8 cellular contexts compared by ENCODE assay signal in genomic region chr2:14634885-14635871, GRCh38. TPM values are rescaled to one million over a fixed set of nuclear protein-coding genes. Genes with fewer than 3 reads are reported as not detected.
DNase-seq lines count a peak whose midpoint lies in the region; ATAC-seq and TF ChIP-seq lines count a peak whose summit lies in the region.

No MANE protein-coding gene starts in this region.

- no peaks in the 10 kb centered on the region for H3K27me3 ChIP-seq in RWPE2 (ENCODE audit: insufficient read depth, poor library complexity, severe bottlenecking)
- H3K27me3 ChIP-seq in fibroblast of lung (ENCODE audit: control insufficient read depth, insufficient read depth, low read length), result peaks cover 20% of the 10 kb centered on the region
- H3K27me3 ChIP-seq in muscle layer of colon (ENCODE audit: control insufficient read depth in 1 of 2, insufficient read depth in 2 of 2, low read length in 2 of 2), result peaks cover 0 to 14% of the 10 kb centered on the region in 2 donors

- H3K36me3 Mint-ChIP-seq in effector memory CD8-positive, alpha-beta T cell (ENCODE audit: insufficient read depth), result no peaks in the 10 kb centered on the region

- no peaks in the 10 kb centered on the region for H3K36me3 ChIP-seq in RWPE2 (ENCODE audit: low read depth)
- no peaks in the 10 kb centered on the region for H3K36me3 ChIP-seq in fibroblast of lung (ENCODE audit: control insufficient read depth, insufficient read depth, low read length)
- no peaks in the 10 kb centered on the region for H3K36me3 ChIP-seq in muscle layer of colon (ENCODE audit: insufficient read depth, low read length)

- H3K4me2 ChIP-seq in fibroblast of lung (ENCODE audit: extremely low read depth, insufficient read depth, low read length), result peak overlapping the region; percentile 75

- H3K4me1 ChIP-seq in RWPE2 (ENCODE audit: insufficient read depth, poor library complexity, severe bottlenecking) (peaks cover 11% of the 10 kb centered on the region), fibroblast of lung (ENCODE audit: control insufficient read depth, extremely low read depth, insufficient read depth, low read length) (peaks cover 7% of the 10 kb centered on the region), muscle layer of colon (ENCODE audit: insufficient read depth, low read length) (peaks cover 20% of the 10 kb centered on the region)

- no peak overlapping the region for H3K4me3 Mint-ChIP-seq in effector memory CD8-positive, alpha-beta T cell

- no peaks in the 10 kb centered on the region for H3K79me2 ChIP-seq in fibroblast of lung (ENCODE audit: control insufficient read depth, insufficient read depth, low read length)

- peaks cover 11 to 62% of the 10 kb centered on the region in 2 donors for H3K27me3 Mint-ChIP-seq in effector memory CD8-positive, alpha-beta T cell

- no peaks in the 10 kb centered on the region for H4K20me1 ChIP-seq in fibroblast of lung (ENCODE audit: control insufficient read depth, extremely low read depth, insufficient read depth, low read length)

- ATAC-seq in RWPE2 (ENCODE audit: low read depth) (peak; percentile 38), HG03097 (IDR thresholded peaks at IDR 0.05; ENCODE audit: low FRiP score, unreplicated experiment) (no peak)
- ATAC-seq in effector memory CD8-positive, alpha-beta T cell (replicated peaks), result no peak

- H3K9ac ChIP-seq in fibroblast of lung (ENCODE audit: insufficient read depth, low read length) (no peak overlapping the region), muscle layer of colon (ENCODE audit: low read length) (peak overlapping the region; percentile 31)

- TF ChIP-seq CTCF in RWPE2 (IDR thresholded peaks at IDR 0.05; ENCODE audit: poor library complexity, severe bottlenecking) (no peak), fibroblast of lung (conservative IDR thresholded peaks at IDR 0.05 in 1 of 2, IDR thresholded peaks at IDR 0.05 in 1 of 2; ENCODE audit: low read depth in 1 of 2, low read length in 2 of 2) (no peak)

- no peaks in the 10 kb centered on the region for H3K9me3 ChIP-seq in RWPE2 (ENCODE audit: severe bottlenecking)
- no peaks in the 10 kb centered on the region for H3K9me3 ChIP-seq in fibroblast of lung (ENCODE audit: control insufficient read depth, insufficient read depth, low read depth, low read length)
- H3K9me3 ChIP-seq in muscle layer of colon (ENCODE audit: low read length), result no peaks in the 10 kb centered on the region

- H3K4me3 ChIP-seq in RWPE2 (ENCODE audit: severe bottlenecking) (peak overlapping the region; percentile 46), fibroblast of lung (replicated peaks in 1 of 4; ENCODE audit: control extremely low read depth in 1 of 4, insufficient read depth in 1 of 4, low read depth in 3 of 4, low read length in 4 of 4) (peak overlapping the region; percentile 40 to 67 (median 54)), muscle layer of colon (ENCODE audit: low read depth in 1 of 2, low read length in 2 of 2) (peak overlapping the region; percentile 77 to 86)

- no peak overlapping the region for H3K27ac Mint-ChIP-seq in effector memory CD8-positive, alpha-beta T cell

- peaks cover 0 to 3% of the 10 kb centered on the region in 2 donors for H3K4me1 Mint-ChIP-seq in effector memory CD8-positive, alpha-beta T cell (ENCODE audit: low read depth in 2 of 2)

- peak overlapping the region; percentile 60 for H2AFZ ChIP-seq in fibroblast of lung (ENCODE audit: low read length)

- H3K27ac ChIP-seq in RWPE2 (ENCODE audit: poor library complexity, severe bottlenecking) (peak overlapping the region; percentile 60), fibroblast of lung (ENCODE audit: insufficient read depth, low read length) (no peak overlapping the region), muscle layer of colon (ENCODE audit: low read depth, low read length) (peak overlapping the region; percentile 82)

- DNase-seq in AG20443 (ENCODE audit: low spot score) (peak; percentile 84), HPDE6-E6E7 (ENCODE audit: extremely low spot score) (peak; percentile 78), RWPE2 (ENCODE audit: low spot score) (peak; percentile 89), fibroblast of lung (ENCODE audit: low read depth in 2 of 2) (peak; percentile 72)
- DNase-seq in effector memory CD8-positive, alpha-beta T cell, result no peak
- no peak for DNase-seq in effector CD8-positive, alpha-beta T cell (lab: John Stamatoyannopoulos, UW)

- H3K9me3 Mint-ChIP-seq in effector memory CD8-positive, alpha-beta T cell, result peaks cover 0 to 1% of the 10 kb centered on the region in 2 donors

RNA-seq across cellular contexts. Expression of gene LRATD1, which starts 2.7 kb away (rescaled TPM):
- total RNA-seq in fibroblast of lung, result 0.51 and 0.99 TPM in 2 replicates
- 1.8 and 2.2 TPM in 2 replicates for polyA plus RNA-seq in fibroblast of lung
- polyA plus RNA-seq in fibroblast of lung (2012), result 1.9 and 2.0 TPM in 2 replicates
- polyA minus RNA-seq in fibroblast of lung (ENCODE audit: low replicate concordance), result 0.37 and 1.3 TPM in 2 replicates

Comparison
In these comparisons a context has a peak if more than half of its experiments do, and no peak if none do; other contexts are left out.
1. DNase-seq: peak in AG20443 (single experiment), HPDE6-E6E7 (single experiment), RWPE2 (single experiment) and fibroblast of lung (2 of 2); none in effector memory CD8-positive, alpha-beta T cell (0 of 3) and effector CD8-positive, alpha-beta T cell (single experiment).
2. Peak in every context shown above with its lines, with median percentiles within 50 percentile points of each other: H3K4me3 ChIP-seq.